19 cellular contexts compared by ENCODE assay signal in genomic region chr2:130380096-130380934, GRCh38. TPM values are rescaled to one million over a fixed set of nuclear protein-coding genes. Genes with fewer than 3 reads are reported as not detected.
DNase-seq lines count a peak whose midpoint lies in the region; ATAC-seq and TF ChIP-seq lines count a peak whose summit lies in the region.
"Had no signal": no experiment of that assay in that cellular context is flagged by ENCODE, and none has a peak within 500 bp of the region (broad histone marks: within the 10 kb centered on the region; RNA-seq: fewer than 3 reads in every experiment).

No MANE protein-coding gene starts in this region.

- WGBS in right lobe of liver (ENCODE audit: insufficient coverage, low coverage, low lambda C conversion rate, missing lambda C conversion rate), result 60% methylated on average over 1 of the region's 11 CpGs

- H3K27me3 ChIP-seq in right lobe of liver, result no peaks in the 10 kb centered on the region
- H3K27me3 ChIP-seq: hepatocyte, left lung, suprapubic skin had no signal

- no peaks in the 10 kb centered on the region for H3K36me3 ChIP-seq in right lobe of liver
- H3K36me3 ChIP-seq: suprapubic skin, WERI-Rb-1 had no signal

- TF ChIP-seq CTCF in right lobe of liver (IDR thresholded peaks at IDR 0.05), result no peak

- H3K4me1 Mint-ChIP-seq in activated CD4-positive, alpha-beta memory T cell treated with anti-CD3 and anti-CD28 coated beads, Interleukin-2, amount 10 ng/mL, durations not matched to agents 7 days and 5 days, result peaks cover 58% of the 10 kb centered on the region

- POLR2A ChIA-PET in activated CD4-positive, alpha-beta memory T cell treated with anti-CD3 and anti-CD28 coated beads, Interleukin-2, amount 10 ng/mL, durations not matched to agents 7 days and 5 days (lab: Charles Lee), result interaction anchor here (0.8 to 3.0 kb wide), 3 partner anchors 9 to 38 kb away, joined by 8 to 13 read pairs (median 9); partner anchors contain the start of gene IMP4

- no peak overlapping the region for H3K27ac ChIP-seq in right lobe of liver
- H3K27ac ChIP-seq: epithelial cell of prostate, hepatocyte, left lung, suprapubic skin, WERI-Rb-1 had no signal

- no peak overlapping the region for H3K4me3 Mint-ChIP-seq in activated CD4-positive, alpha-beta memory T cell treated with anti-CD3 and anti-CD28 coated beads, Interleukin-2, amount 10 ng/mL, durations not matched to agents 7 days and 5 days

- DNase-seq in CMK (ENCODE audit: low read depth) (peak; percentile 63), right lobe of liver (no peak), NCI-H2227 treated with DMSO at 0.1 percent for 48 hours (lab: John Stamatoyannopoulos, UW) (no peak), pons (ENCODE audit: low spot score) (no peak), COR-L47 (lab: John Stamatoyannopoulos, UW) (no peak)
- peak; percentile 50 for DNase-seq in activated CD4-positive, alpha-beta memory T cell treated with anti-CD3 and anti-CD28 coated beads, Interleukin-2, amount 10 ng/mL, durations not matched to agents 7 days and 5 days
- DNase-seq: activated effector memory CD4-positive, alpha-beta T cell treated with Interleukin-2 at 50 U/mL for 16 hours; caudate nucleus; CD8-positive, alpha-beta memory T cell; HCEC 1CT; left lung; NCI-H1436 treated with DMSO at 0.1 percent for 48 hours; NCI-H748 treated with DMSO at 0.1 percent for 48 hours; SHP77 treated with DMSO at 0.1 percent for 48 hours; WERI-Rb-1 had no signal

- peaks cover 0 to 6% (median 0%) of the 10 kb centered on the region in 4 donors for H3K4me1 ChIP-seq in right lobe of liver
- H3K4me1 ChIP-seq: suprapubic skin had no signal

- ATAC-seq in HG03432 (IDR thresholded peaks at IDR 0.05; ENCODE audit: unreplicated experiment), result peak; percentile 30
- peak in 3 of 4 donors; percentile 33 to 40 (median 39) for ATAC-seq in right lobe of liver
- ATAC-seq: left lung had no signal

- TF ChIP-seq POLR2A in right lobe of liver (IDR thresholded peaks at IDR 0.05), result no peak

- H3K9me3 Mint-ChIP-seq in activated CD4-positive, alpha-beta memory T cell treated with anti-CD3 and anti-CD28 coated beads, Interleukin-2, amount 10 ng/mL, durations not matched to agents 7 days and 5 days, result peaks cover 5% of the 10 kb centered on the region
- H3K9me3 Mint-ChIP-seq: CD8-positive, alpha-beta memory T cell had no signal

- H3K36me3 Mint-ChIP-seq in activated CD4-positive, alpha-beta memory T cell treated with anti-CD3 and anti-CD28 coated beads, Interleukin-2, amount 10 ng/mL, durations not matched to agents 7 days and 5 days (ENCODE audit: low read depth), result peaks cover 71% of the 10 kb centered on the region

- H3K27ac Mint-ChIP-seq in activated CD4-positive, alpha-beta memory T cell treated with anti-CD3 and anti-CD28 coated beads, Interleukin-2, amount 10 ng/mL, durations not matched to agents 7 days and 5 days, result peak overlapping the region; percentile 11

- H3K9me3 ChIP-seq in right lobe of liver, result no peaks in the 10 kb centered on the region
- H3K9me3 ChIP-seq: left lung, suprapubic skin had no signal

- intact Hi-C loops in right lobe of liver (cut with DNase I), result no loop called here

- no peak overlapping the region for H3K4me3 ChIP-seq in right lobe of liver
- H3K4me3 ChIP-seq: hepatocyte, left lung, suprapubic skin had no signal

- CTCF ChIA-PET in activated CD4-positive, alpha-beta memory T cell treated with anti-CD3 and anti-CD28 coated beads, Interleukin-2, amount 10 ng/mL, durations not matched to agents 7 days and 5 days (lab: Charles Lee), result interaction anchor here (0.6 to 0.9 kb wide), 2 partner anchors 9 to 17 kb away, joined by 3 to 4 read pairs; no protein-coding TSS in a partner anchor

- no peaks in the 10 kb centered on the region for H3K27me3 Mint-ChIP-seq in activated CD4-positive, alpha-beta memory T cell treated with anti-CD3 and anti-CD28 coated beads, Interleukin-2, amount 10 ng/mL, durations not matched to agents 7 days and 5 days
- H3K27me3 Mint-ChIP-seq: CD8-positive, alpha-beta memory T cell had no signal

RNA-seq across cellular contexts. Expression of gene PTPN18, which starts 24.5 kb away (rescaled TPM):
- total RNA-seq in activated CD4-positive, alpha-beta memory T cell treated with anti-CD3 and anti-CD28 coated beads, Interleukin-2, amount 10 ng/mL, durations not matched to agents 7 days and 5 days, result 10 to 100 TPM; 98.0 to 98.6 TPM
- 10 to 100 TPM; 25.6 to 43.5 (median 30.3) TPM for total RNA-seq in right lobe of liver

RNA-seq across cellular contexts. Expression of gene IMP4, which starts 37.6 kb away (rescaled TPM):
- 10 to 100 TPM; 57.7 to 58.9 TPM for total RNA-seq in activated CD4-positive, alpha-beta memory T cell treated with anti-CD3 and anti-CD28 coated beads, Interleukin-2, amount 10 ng/mL, durations not matched to agents 7 days and 5 days
- total RNA-seq in right lobe of liver, result 100 to 1,000 TPM in 2 of 6 experiments, 10 to 100 TPM in 4; 43.1 to 136 (median 56.7) TPM

Comparison
In these comparisons a context has a peak if more than half of its experiments do, and no peak if none do; other contexts are left out.
1. DNase-seq: peak in CMK (single experiment) and activated CD4-positive, alpha-beta memory T cell treated with anti-CD3 and anti-CD28 coated beads, Interleukin-2, amount 10 ng/mL, durations not matched to agents 7 days and 5 days (single experiment); none in right lobe of liver (0 of 3), NCI-H2227 treated with DMSO at 0.1 percent for 48 hours (single experiment), pons (single experiment) and COR-L47 (single experiment).